Comparison of ENCODE assay signal across 17 cellular contexts in the genomic region with DNA sequence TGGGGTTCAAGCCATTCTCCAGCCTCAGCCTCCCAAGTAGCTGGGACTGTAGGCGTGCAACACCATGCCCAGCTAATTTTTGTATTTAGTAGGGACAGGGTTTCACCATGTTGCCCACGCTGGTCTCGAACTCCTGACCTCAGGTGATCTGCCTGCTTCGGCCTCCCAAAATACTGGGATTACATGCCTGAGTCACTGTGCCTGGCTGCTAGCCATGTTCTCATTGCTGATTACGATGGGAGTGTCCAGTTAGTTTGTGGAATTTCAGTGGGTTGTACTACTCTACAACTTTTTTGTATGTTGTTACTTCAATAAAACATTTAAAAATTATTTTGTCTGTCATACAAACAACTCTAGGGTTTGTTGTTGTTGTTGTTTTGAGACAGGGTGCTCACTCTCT. TPM values are rescaled to one million over a fixed set of nuclear protein-coding genes. Genes with fewer than 3 reads are reported as not detected.
A peak's percentile ranks its signal among the peaks of the same experiment; 100 is the strongest.
DNase-seq lines count a peak whose midpoint lies in the region; ATAC-seq and TF ChIP-seq lines count a peak whose summit lies in the region.
"Had no signal": no experiment of that assay in that cellular context is flagged by ENCODE, and none has a peak within 500 bp of the region (broad histone marks: within the 10 kb centered on the region; RNA-seq: fewer than 3 reads in every experiment).

No MANE protein-coding gene starts in this region.

- no peak overlapping the region for H3K27ac ChIP-seq in ovary
- H3K27ac ChIP-seq: hepatocyte, left lung, WERI-Rb-1 had no signal

- TF ChIP-seq EP300 in ovary (IDR thresholded peaks at IDR 0.05), result no peak

- no peaks in the 10 kb centered on the region for H3K9me3 ChIP-seq in ovary
- H3K9me3 ChIP-seq: left lung had no signal

- H3K27me3 ChIP-seq in ovary, result no peaks in the 10 kb centered on the region
- H3K27me3 ChIP-seq: hepatocyte, left lung had no signal

- 31 to 41% (median 40%) methylated on average over 5 of the region's 5 CpGs for WGBS in ovary, 3 donors

- TF ChIP-seq CTCF in ovary (IDR thresholded peaks at IDR 0.05), result no peak

- no peaks in the 10 kb centered on the region for H3K4me1 ChIP-seq in ovary (ENCODE audit: insufficient read depth)

- no peak overlapping the region for H3K4me3 ChIP-seq in ovary
- H3K4me3 ChIP-seq: hepatocyte, left lung had no signal

- intact Hi-C loops in ovary (cut with DNase I), result no loop called here

- TF ChIP-seq POLR2A in ovary (IDR thresholded peaks at IDR 0.05), result no peak

- ATAC-seq in GM21360 (IDR thresholded peaks at IDR 0.05; ENCODE audit: unreplicated experiment), result no peak
- ATAC-seq: left lung; naive thymus-derived CD4-positive, alpha-beta T cell; SK-N-SH treated with all-trans-retinoic acid at 6 μM for 48 hours had no signal

- H3K36me3 ChIP-seq in ovary, result no peaks in the 10 kb centered on the region
- H3K36me3 ChIP-seq: left lung, WERI-Rb-1 had no signal

- DNase-seq in GM03348 (ENCODE audit: low spot score) (peak; percentile 35), OCI-M1 (lab: John Stamatoyannopoulos, UW) (peak; percentile 73), dedifferentiated amniotic fluid mesenchymal stem cell (ENCODE audit: extremely low spot score) (peak; percentile 57), ovary (peak in 4 of 5 donors; percentile 57 to 72 (median 60)), SKM-1 (lab: John Stamatoyannopoulos, UW; ENCODE audit: unreplicated experiment) (no peak), hippocampal formation (lab: John Stamatoyannopoulos, UW) (no peak), NCI-H524 (lab: John Stamatoyannopoulos, UW) (no peak)
- DNase-seq: activated naive CD4-positive, alpha-beta T cell; DND-41; left lung; naive thymus-derived CD4-positive, alpha-beta T cell; NCI-H1092 treated with DMSO at 0.1 percent for 48 hours; stimulated activated CD4-positive, alpha-beta T cell treated with anti-CD3 and anti-CD28 coated beads, Interleukin-1b, Interleukin-23, amount 100 ng/mL, for 48 hours; WERI-Rb-1 had no signal

RNA-seq across cellular contexts. Expression of gene VPS11, which starts 4.8 kb away (rescaled TPM):
- total RNA-seq in ovary, result 10 to 100 TPM; 24.3 to 45.0 (median 34.9) TPM
- polyA plus RNA-seq in ovary, result 10 to 100 TPM; 40.1 to 47.8 TPM

RNA-seq across cellular contexts. Expression of gene HYOU1, which starts 5.8 kb away (rescaled TPM):
- 100 to 1,000 TPM in 2 of 7 donors, 10 to 100 TPM in 5; 26.5 to 156 (median 69.7) TPM for total RNA-seq in ovary
- 10 to 100 TPM; 34.6 to 99.3 TPM for polyA plus RNA-seq in ovary

RNA-seq across cellular contexts. Expression of gene HMBS, which starts 21.9 kb away (rescaled TPM):
- total RNA-seq in ovary, result 10 to 100 TPM in 2 of 7 donors, 1 to 10 TPM in 5; 1.1 to 19.4 (median 8.7) TPM
- 1 to 10 TPM; 4.6 to 7.6 TPM for polyA plus RNA-seq in ovary

RNA-seq across cellular contexts. Expression of gene SLC37A4, which starts 32.1 kb away (rescaled TPM):
- total RNA-seq in ovary, result 10 to 100 TPM; 11.2 to 38.1 (median 14.8) TPM
- polyA plus RNA-seq in ovary, result 10 to 100 TPM; 10.5 to 11.9 TPM

RNA-seq across cellular contexts. Expression of gene DPAGT1, which starts 38.9 kb away (rescaled TPM):
- total RNA-seq in ovary, result 10 to 100 TPM; 14.1 to 31.3 (median 24.4) TPM
- 10 to 100 TPM; 18.3 to 61.4 TPM for polyA plus RNA-seq in ovary

Comparison
In these comparisons a context has a peak if more than half of its experiments do, and no peak if none do; other contexts are left out.
1. DNase-seq: peak in GM03348 (single experiment), OCI-M1 (single experiment), dedifferentiated amniotic fluid mesenchymal stem cell (single experiment) and ovary (4 of 5); none in SKM-1 (single experiment), hippocampal formation (0 of 2) and NCI-H524 (0 of 2).